10 cellular contexts compared by ENCODE assay signal in genomic region chr1:92480813-92481597, GRCh38. TPM values are rescaled to one million over a fixed set of nuclear protein-coding genes. Genes with fewer than 3 reads are reported as not detected.
A peak's percentile ranks its signal among the peaks of the same experiment; 100 is the strongest.
DNase-seq lines count a peak whose midpoint lies in the region; FAIRE-seq and TF ChIP-seq lines count a peak whose summit lies in the region.
"Had no signal": no experiment of that assay in that cellular context is flagged by ENCODE, and none has a peak within 500 bp of the region (broad histone marks: within the 10 kb centered on the region; RNA-seq: fewer than 3 reads in every experiment).

No MANE protein-coding gene starts in this region.

- H2AK5ac ChIP-seq in trophoblast cell (ENCODE audit: low read length): no peak overlapping the region

- H3K4me3 ChIP-seq in NT2/D1 (ENCODE audit: insufficient read length, low read depth) (peak overlapping the region; percentile 44), hepatocyte (no peak overlapping the region), trophoblast cell (ENCODE audit: low read depth, low read length) (no peak overlapping the region)

- H3K79me1 ChIP-seq in trophoblast cell (ENCODE audit: low read length): no peaks in the 10 kb centered on the region

- peak overlapping the region; percentile 97 for H3K4me2 ChIP-seq in hepatocyte
- peak overlapping the region; percentile 61 for H3K4me2 ChIP-seq in trophoblast cell (ENCODE audit: low read length)

- H4K12ac ChIP-seq in trophoblast cell (ENCODE audit: low read depth, low read length): no peak overlapping the region

- H2BK5ac ChIP-seq in trophoblast cell (ENCODE audit: low read depth, low read length, poor library complexity): no peak overlapping the region

- H3K9ac ChIP-seq in ES-I3 (ENCODE audit: low read depth, low read length) (peak overlapping the region; percentile 41; the same call in 1 of the 2 replicates), NT2/D1 (ENCODE audit: insufficient read length, low read depth) (peak overlapping the region; percentile 51), trophoblast cell (ENCODE audit: low read length) (no peak overlapping the region)

- H2AFZ ChIP-seq in hepatocyte (peak overlapping the region; percentile 35), trophoblast cell (ENCODE audit: insufficient read depth, low read length, poor library complexity) (no peak overlapping the region)

- H3K23ac ChIP-seq in trophoblast cell (ENCODE audit: low read length): no peak overlapping the region

- peaks cover 100% of the 10 kb centered on the region for H3K27me3 ChIP-seq in NT2/D1 (ENCODE audit: insufficient read depth, insufficient read length)
- peaks cover 100% of the 10 kb centered on the region for H3K27me3 ChIP-seq in hepatocyte
- H3K27me3 ChIP-seq in trophoblast cell (ENCODE audit: insufficient read depth, low read length): peaks cover 75% of the 10 kb centered on the region

- no peaks in the 10 kb centered on the region for H3K9me2 ChIP-seq in hepatocyte (replicated peaks; ENCODE audit: insufficient read depth)

- H3K18ac ChIP-seq in trophoblast cell (ENCODE audit: low read length): no peak overlapping the region

- no peak overlapping the region for H3K14ac ChIP-seq in trophoblast cell (ENCODE audit: low read length)

- TF ChIP-seq CTCF in hepatocyte (IDR thresholded peaks at IDR 0.05; ENCODE audit: poor library complexity): no peak

- H4K8ac ChIP-seq in trophoblast cell (ENCODE audit: low read depth, low read length): no peak overlapping the region

- no peak overlapping the region for H2BK12ac ChIP-seq in trophoblast cell (ENCODE audit: low read length)

- H3K9me3 ChIP-seq in ES-I3 (ENCODE audit: control insufficient read depth, insufficient read depth, low read length) (no peaks in the 10 kb centered on the region), NT2/D1 (ENCODE audit: insufficient read depth, low read length) (no peaks in the 10 kb centered on the region), hepatocyte (ENCODE audit: low read depth) (no peaks in the 10 kb centered on the region), trophoblast cell (ENCODE audit: insufficient read depth, low read depth, low read length) (peaks cover 8% of the 10 kb centered on the region)

- H3K36me3 ChIP-seq in ES-I3 (ENCODE audit: insufficient read depth, low read length): no peaks in the 10 kb centered on the region
- H3K36me3 ChIP-seq in NT2/D1 (ENCODE audit: insufficient read depth, insufficient read length, low read length): no peaks in the 10 kb centered on the region
- no peaks in the 10 kb centered on the region for H3K36me3 ChIP-seq in hepatocyte (replicated peaks; ENCODE audit: insufficient read depth, low read depth)
- H3K36me3 ChIP-seq in trophoblast cell (ENCODE audit: control insufficient read depth in 1 of 2, insufficient read depth in 2 of 2, low read length in 2 of 2): no peaks in the 10 kb centered on the region

- no peak overlapping the region for H4K91ac ChIP-seq in trophoblast cell (ENCODE audit: low read depth, low read length)

- no peak overlapping the region for H2BK120ac ChIP-seq in trophoblast cell (ENCODE audit: insufficient read depth, low read length, poor library complexity)

- no peak overlapping the region for H3K27ac ChIP-seq in hepatocyte
- no peak overlapping the region for H3K27ac ChIP-seq in trophoblast cell (ENCODE audit: low read depth, low read length)

- WGBS in hepatocyte (ENCODE audit: low lambda C conversion rate, missing lambda C conversion rate): 2% methylated on average over 65 of the region's 65 CpGs
- WGBS in trophoblast cell (ENCODE audit: extremely low coverage, insufficient coverage, insufficient read length): no CpG with 5 or more reads among the region's 65 CpGs

- no peak overlapping the region for H3K4ac ChIP-seq in trophoblast cell (ENCODE audit: low read depth, low read length)

- H4K20me1 ChIP-seq in hepatocyte (ENCODE audit: insufficient read depth, poor library complexity, severe bottlenecking): peaks cover 7% of the 10 kb centered on the region

- no peaks in the 10 kb centered on the region for H3K4me1 ChIP-seq in ES-I3 (ENCODE audit: insufficient read depth, low read length)
- peaks cover 34% of the 10 kb centered on the region for H3K4me1 ChIP-seq in NT2/D1 (ENCODE audit: insufficient read depth, insufficient read length)
- peaks cover 47% of the 10 kb centered on the region for H3K4me1 ChIP-seq in hepatocyte (ENCODE audit: insufficient read depth)
- peaks cover 36 to 49% of the 10 kb centered on the region in 2 experiments for H3K4me1 ChIP-seq in trophoblast cell (ENCODE audit: control insufficient read depth in 1 of 2, insufficient read depth in 2 of 2, low read length in 2 of 2)

- H3K79me2 ChIP-seq in hepatocyte (no peaks in the 10 kb centered on the region), trophoblast cell (ENCODE audit: control insufficient read depth, insufficient read depth, low read length, poor library complexity) (no peaks in the 10 kb centered on the region)

- FAIRE-seq in urothelium cell line (lab: Jason Lieb, UNC): no peak

- no peak for DNase-seq in NT2/D1 (ENCODE audit: low read depth, low spot score)
- DNase-seq in hepatocyte (ENCODE audit: low spot score): peak; percentile 17
- no peak for DNase-seq in trophoblast cell
- no peak for DNase-seq in AG08395 (ENCODE audit: low spot score)
- no peak for DNase-seq in urothelium cell line (ENCODE audit: low spot score)
- DNase-seq in LoVo (ENCODE audit: low spot score): no peak
- DNase-seq: NCI-H69, occipital lobe, T1000 had no signal

RNA-seq across cellular contexts. Expression of gene GFI1, which starts 5.7 kb away (rescaled TPM):
- 0.10 and 0.24 TPM in 2 replicates for total RNA-seq in hepatocyte
- polyA plus RNA-seq in hepatocyte: 0.41 TPM in 1 of 2 replicates, not detected in the other
- polyA plus RNA-seq in trophoblast cell (2013): 0.17 and 0.25 TPM in 2 replicates
- total RNA-seq: occipital lobe had no signal
